16 cellular contexts compared by ENCODE assay signal in genomic region chr20:19121463-19121862, GRCh38.
"Had no signal": no experiment of that assay in that cellular context is flagged by ENCODE, and none has a peak within 500 bp of the region (broad histone marks: within the 10 kb centered on the region; RNA-seq: fewer than 3 reads in every experiment).

No MANE protein-coding gene starts in this region.

- H3K9me3 Mint-ChIP-seq: activated B cell treated with CpG ODN at 0.5 μM for 24 hours; activated CD4-positive, alpha-beta memory T cell treated with anti-CD3 and anti-CD28 coated beads for 36 hours; nephron progenitor cell had no signal

- H3K4me1 Mint-ChIP-seq: activated B cell treated with CpG ODN at 0.5 μM for 24 hours; nephron progenitor cell; stimulated activated naive CD8-positive, alpha-beta T cell treated with anti-CD3 and anti-CD28 coated beads, Interleukin-15, amount 100 ng/mL, for 72 hours had no signal

- H3K27me3 ChIP-seq: cardiac muscle cell, testis, upper lobe of left lung had no signal

- H3K36me3 Mint-ChIP-seq: activated CD4-positive, alpha-beta memory T cell treated with anti-CD3 and anti-CD28 coated beads for 36 hours; activated naive CD8-positive, alpha-beta T cell had no signal

- H3K27me3 Mint-ChIP-seq: activated B cell treated with CpG ODN at 0.5 μM for 24 hours; activated CD4-positive, alpha-beta memory T cell treated with anti-CD3 and anti-CD28 coated beads for 36 hours; activated naive CD8-positive, alpha-beta T cell; stimulated activated naive CD8-positive, alpha-beta T cell treated with anti-CD3 and anti-CD28 coated beads, Interleukin-15, amount 100 ng/mL, for 72 hours had no signal

- H3K4me3 ChIP-seq: cardiac muscle cell, lung, testis, upper lobe of left lung had no signal

- H3K36me3 ChIP-seq: cardiac muscle cell, upper lobe of left lung had no signal

- H3K4me1 ChIP-seq: testis, upper lobe of left lung had no signal

- H3K4me3 Mint-ChIP-seq: activated B cell treated with CpG ODN at 0.5 μM for 24 hours; activated CD4-positive, alpha-beta memory T cell treated with anti-CD3 and anti-CD28 coated beads for 36 hours; activated naive CD8-positive, alpha-beta T cell; nephron progenitor cell; stimulated activated naive CD8-positive, alpha-beta T cell treated with anti-CD3 and anti-CD28 coated beads, Interleukin-15, amount 100 ng/mL, for 72 hours had no signal

- FAIRE-seq: keratinocyte had no signal

- H3K27ac Mint-ChIP-seq: activated B cell treated with CpG ODN at 0.5 μM for 24 hours; activated CD4-positive, alpha-beta memory T cell treated with anti-CD3 and anti-CD28 coated beads for 36 hours; activated naive CD8-positive, alpha-beta T cell; nephron progenitor cell; stimulated activated naive CD8-positive, alpha-beta T cell treated with anti-CD3 and anti-CD28 coated beads, Interleukin-15, amount 100 ng/mL, for 72 hours had no signal

- H3K27ac ChIP-seq: cardiac muscle cell, testis, upper lobe of left lung had no signal

- H3K9me3 ChIP-seq: testis, upper lobe of left lung had no signal

- ATAC-seq: left lobe of liver; stimulated activated naive CD8-positive, alpha-beta T cell treated with anti-CD3 and anti-CD28 coated beads, Interleukin-15, amount 100 ng/mL, for 72 hours had no signal

- DNase-seq: activated B cell treated with CpG ODN at 0.5 μM for 24 hours; activated CD4-positive, alpha-beta memory T cell treated with anti-CD3 and anti-CD28 coated beads for 36 hours; activated CD4-positive, alpha-beta T cell treated with anti-CD3 and anti-CD28 coated beads for 4 hours; amniotic stem cell; foreskin melanocyte; hypothalamus; nephron progenitor cell; nucleus accumbens; stimulated activated naive CD8-positive, alpha-beta T cell treated with anti-CD3 and anti-CD28 coated beads, Interleukin-15, amount 100 ng/mL, for 72 hours; testis; upper lobe of left lung had no signal
